Comparison of ENCODE assay signal across 36 cellular contexts in genomic region chr9:8806150-8806549, GRCh38.
"Had no signal": no experiment of that assay in that cellular context is flagged by ENCODE, and none has a peak within 500 bp of the region (broad histone marks: within the 10 kb centered on the region; RNA-seq: fewer than 3 reads in every experiment).

No MANE protein-coding gene starts in this region.

- H3K27me3 ChIP-seq: MG63 had no signal

- H3K4me3 ChIP-seq: MG63 had no signal

- H3K9me3 ChIP-seq: MG63 had no signal

- DNase-seq: Karpas-422, Kasumi-1, MG63, MM.1S, MV-4-11, NCI-H1048, NCI-H1092, NCI-H1092 treated with DMSO at 0.1 percent for 48 hours, NCI-H1105, NCI-H1105 treated with DMSO at 0.1 percent for 48 hours, NCI-H1417, NCI-H1417 treated with DMSO at 0.1 percent for 48 hours, NCI-H1436, NCI-H1436 treated with DMSO at 0.1 percent for 48 hours, NCI-H146, NCI-H1694, NCI-H1694 treated with DMSO at 0.1 percent for 48 hours, NCI-H187, NCI-H187 treated with DMSO at 0.1 percent for 48 hours, NCI-H1930, NCI-H2029, NCI-H2029 treated with DMSO at 0.1 percent for 48 hours, NCI-H2081, NCI-H2081 treated with DMSO at 0.1 percent for 48 hours, NCI-H2107, NCI-H2171, NCI-H2171 treated with DMSO at 0.1 percent for 48 hours, NCI-H2227 treated with DMSO at 0.1 percent for 48 hours, NCI-H226, NCI-H345, NCI-H446, NCI-H446 treated with DMSO at 0.1 percent for 48 hours, NCI-H510A, NCI-H510A treated with DMSO at 0.1 percent for 48 hours, NCI-H524, NCI-H524 treated with DMSO at 0.1 percent for 48 hours had no signal

- H3K36me3 ChIP-seq: MG63 had no signal
